1 cellular context compared by ENCODE assay signal in the genomic region with DNA sequence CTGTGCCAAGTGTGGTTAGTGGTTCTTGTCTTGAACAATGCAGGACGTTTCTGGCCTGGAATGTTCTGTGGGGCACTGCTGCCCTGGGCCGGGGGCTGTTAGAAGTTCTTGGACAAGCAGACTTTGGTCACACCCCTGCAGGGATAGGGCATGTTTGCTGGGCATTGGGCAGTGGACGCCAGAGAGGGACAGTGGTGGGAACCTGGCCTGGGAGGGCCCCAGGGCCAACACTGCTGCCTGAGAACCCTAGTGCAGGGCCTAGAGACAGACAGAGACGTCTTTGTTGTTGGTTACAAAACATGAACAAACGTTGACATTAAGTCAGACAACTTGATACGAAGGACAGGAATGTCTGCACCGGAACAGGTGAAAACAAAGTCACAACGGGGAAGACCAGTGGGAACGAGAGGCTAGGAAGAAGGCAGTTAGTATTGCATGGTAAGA.
TF ChIP-seq lines count a peak whose summit lies in the region.

No MANE protein-coding gene starts in this region.

TF ChIP-seq in HepG2, 621 proteins besides CTCF, POLR2A, EP300 and RAD21 (continued from another document and continues in another):
- TF ChIP-seq ZNF644 (CRISPR knock-in tag; IDR thresholded peaks at IDR 0.05; ENCODE audit: low read depth) (peak; percentile 70; the same call in 1 of the 2 replicates), NFIC (IDR thresholded peaks at IDR 0.05; ENCODE audit: low read length) (0 out of 2 replicates have a peak, but pooled peaks have one; percentile 28), MED1 (CRISPR knock-in tag; IDR thresholded peaks at IDR 0.05) (peak; percentile 78), JARID2 (CRISPR knock-in tag; IDR thresholded peaks at IDR 0.05; ENCODE audit: insufficient replicate concordance) (no peak), KLF16 (CRISPR knock-in tag; IDR thresholded peaks at IDR 0.05) (0 out of 4 replicates have a peak, but pooled peaks of 1 of the 2 experiments have one; percentile 35), IKZF4 (CRISPR knock-in tag; IDR thresholded peaks at IDR 0.05; ENCODE audit: borderline replicate concordance, low read depth, not compliant biosample characterization) (no peak), HDAC2 (CRISPR knock-in tag; IDR thresholded peaks at IDR 0.05) (peak; percentile 69), ISL2 (CRISPR knock-in tag; IDR thresholded peaks at IDR 0.05) (peak; percentile 65), MYC (CRISPR knock-in tag; IDR thresholded peaks at IDR 0.05; ENCODE audit: borderline replicate concordance) (peak; percentile 11; the same call in 1 of the 2 replicates), ZFX (CRISPR knock-in tag; IDR thresholded peaks at IDR 0.05; ENCODE audit: low read depth) (peak; percentile 73), MIER2 (CRISPR knock-in tag; IDR thresholded peaks at IDR 0.05) (no peak), MTA1 (CRISPR knock-in tag; IDR thresholded peaks at IDR 0.05; ENCODE audit: borderline replicate concordance) (0 out of 2 replicates have a peak, but pooled peaks have one; percentile 52), NR2F2 (IDR thresholded peaks at IDR 0.05; ENCODE audit: borderline replicate concordance, low read depth) (peak; percentile 56; the same call in 1 of the 2 replicates), CBFB (CRISPR knock-in tag; IDR thresholded peaks at IDR 0.05) (no peak), ZNF878 (CRISPR knock-in tag; IDR thresholded peaks at IDR 0.05) (0 out of 2 replicates have a peak, but pooled peaks have one; percentile 57), ZNF703 (CRISPR knock-in tag; IDR thresholded peaks at IDR 0.05; ENCODE audit: borderline replicate concordance) (no peak), YY1 (IDR thresholded peaks at IDR 0.05; ENCODE audit: insufficient read depth, insufficient replicate concordance, low read depth, low read length) (no peak), ZNF121 (CRISPR knock-in tag; IDR thresholded peaks at IDR 0.05) (no peak), AKAP8 (CRISPR knock-in tag; IDR thresholded peaks at IDR 0.05) (no peak), SYNCRIP (IDR thresholded peaks at IDR 0.05; ENCODE audit: insufficient read depth, low read depth, low read length) (no peak), THAP11 (CRISPR knock-in tag; IDR thresholded peaks at IDR 0.05) (0 out of 2 replicates have a peak, but pooled peaks have one; percentile 30), ZSCAN21 (CRISPR knock-in tag; IDR thresholded peaks at IDR 0.05; ENCODE audit: borderline replicate concordance) (no peak), CREM (IDR thresholded peaks at IDR 0.05) (peak; percentile 53; the same call in 1 of the 2 replicates), CREM (CRISPR knock-in tag; IDR thresholded peaks at IDR 0.05) (no peak), KAT7 (CRISPR knock-in tag; IDR thresholded peaks at IDR 0.05; ENCODE audit: borderline replicate concordance) (no peak), ZNF496 (CRISPR knock-in tag; IDR thresholded peaks at IDR 0.05; ENCODE audit: insufficient replicate concordance) (no peak), SIN3B (IDR thresholded peaks at IDR 0.05; ENCODE audit: low read length) (no peak), ZNF790 (CRISPR knock-in tag; IDR thresholded peaks at IDR 0.05; ENCODE audit: borderline replicate concordance) (no peak), KLF12 (CRISPR knock-in tag; IDR thresholded peaks at IDR 0.05; ENCODE audit: borderline replicate concordance) (no peak), KDM5B (CRISPR knock-in tag; IDR thresholded peaks at IDR 0.05; ENCODE audit: borderline replicate concordance) (no peak), SOX6 (IDR thresholded peaks at IDR 0.05) (no peak), SOX6 (CRISPR knock-in tag; IDR thresholded peaks at IDR 0.05) (peak; percentile 75; the same call in 1 of the 2 replicates), HOXA3 (CRISPR knock-in tag; IDR thresholded peaks at IDR 0.05) (peak; percentile 45; the same call in 1 of the 2 replicates), ZNF616 (CRISPR knock-in tag; IDR thresholded peaks at IDR 0.05; ENCODE audit: low read depth) (no peak)
- TF ChIP-seq, protein P1, sequence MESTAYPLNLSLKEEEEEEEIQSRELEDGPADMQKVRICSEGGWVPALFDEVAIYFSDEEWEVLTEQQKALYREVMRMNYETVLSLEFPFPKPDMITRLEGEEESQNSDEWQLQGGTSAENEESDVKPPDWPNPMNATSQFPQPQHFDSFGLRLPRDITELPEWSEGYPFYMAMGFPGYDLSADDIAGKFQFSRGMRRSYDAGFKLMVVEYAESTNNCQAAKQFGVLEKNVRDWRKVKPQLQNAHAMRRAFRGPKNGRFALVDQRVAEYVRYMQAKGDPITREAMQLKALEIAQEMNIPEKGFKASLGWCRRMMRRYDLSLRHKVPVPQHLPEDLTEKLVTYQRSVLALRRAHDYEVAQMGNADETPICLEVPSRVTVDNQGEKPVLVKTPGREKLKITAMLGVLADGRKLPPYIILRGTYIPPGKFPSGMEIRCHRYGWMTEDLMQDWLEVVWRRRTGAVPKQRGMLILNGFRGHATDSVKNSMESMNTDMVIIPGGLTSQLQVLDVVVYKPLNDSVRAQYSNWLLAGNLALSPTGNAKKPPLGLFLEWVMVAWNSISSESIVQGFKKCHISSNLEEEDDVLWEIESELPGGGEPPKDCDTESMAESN (CRISPR knock-in tag; conservative IDR thresholded peaks at IDR 0.05), result 0 out of 2 replicates have a peak, but pooled peaks have one; percentile 15
- TF ChIP-seq, protein P2, sequence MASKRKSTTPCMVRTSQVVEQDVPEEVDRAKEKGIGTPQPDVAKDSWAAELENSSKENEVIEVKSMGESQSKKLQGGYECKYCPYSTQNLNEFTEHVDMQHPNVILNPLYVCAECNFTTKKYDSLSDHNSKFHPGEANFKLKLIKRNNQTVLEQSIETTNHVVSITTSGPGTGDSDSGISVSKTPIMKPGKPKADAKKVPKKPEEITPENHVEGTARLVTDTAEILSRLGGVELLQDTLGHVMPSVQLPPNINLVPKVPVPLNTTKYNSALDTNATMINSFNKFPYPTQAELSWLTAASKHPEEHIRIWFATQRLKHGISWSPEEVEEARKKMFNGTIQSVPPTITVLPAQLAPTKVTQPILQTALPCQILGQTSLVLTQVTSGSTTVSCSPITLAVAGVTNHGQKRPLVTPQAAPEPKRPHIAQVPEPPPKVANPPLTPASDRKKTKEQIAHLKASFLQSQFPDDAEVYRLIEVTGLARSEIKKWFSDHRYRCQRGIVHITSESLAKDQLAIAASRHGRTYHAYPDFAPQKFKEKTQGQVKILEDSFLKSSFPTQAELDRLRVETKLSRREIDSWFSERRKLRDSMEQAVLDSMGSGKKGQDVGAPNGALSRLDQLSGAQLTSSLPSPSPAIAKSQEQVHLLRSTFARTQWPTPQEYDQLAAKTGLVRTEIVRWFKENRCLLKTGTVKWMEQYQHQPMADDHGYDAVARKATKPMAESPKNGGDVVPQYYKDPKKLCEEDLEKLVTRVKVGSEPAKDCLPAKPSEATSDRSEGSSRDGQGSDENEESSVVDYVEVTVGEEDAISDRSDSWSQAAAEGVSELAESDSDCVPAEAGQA (IDR thresholded peaks at IDR 0.05; ENCODE audit: low read depth), result no peak
- TF ChIP-seq, protein P2 (CRISPR knock-in tag; IDR thresholded peaks at IDR 0.05; ENCODE audit: borderline replicate concordance), result no peak
- TF ChIP-seq, protein P3, sequence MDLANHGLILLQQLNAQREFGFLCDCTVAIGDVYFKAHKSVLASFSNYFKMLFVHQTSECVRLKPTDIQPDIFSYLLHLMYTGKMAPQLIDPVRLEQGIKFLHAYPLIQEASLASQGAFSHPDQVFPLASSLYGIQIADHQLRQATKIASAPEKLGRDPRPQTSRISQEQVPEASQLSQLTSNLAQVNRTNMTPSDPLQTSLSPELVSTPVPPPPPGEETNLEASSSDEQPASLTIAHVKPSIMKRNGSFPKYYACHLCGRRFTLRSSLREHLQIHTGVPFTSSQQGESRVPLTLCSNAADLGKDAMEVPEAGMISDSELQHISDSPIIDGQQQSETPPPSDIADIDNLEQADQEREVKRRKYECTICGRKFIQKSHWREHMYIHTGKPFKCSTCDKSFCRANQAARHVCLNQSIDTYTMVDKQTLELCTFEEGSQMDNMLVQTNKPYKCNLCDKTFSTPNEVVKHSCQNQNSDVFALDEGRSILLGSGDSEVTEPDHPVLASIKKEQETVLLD (CRISPR knock-in tag; IDR thresholded peaks at IDR 0.05; ENCODE audit: low read depth), result no peak
- TF ChIP-seq, protein P4, sequence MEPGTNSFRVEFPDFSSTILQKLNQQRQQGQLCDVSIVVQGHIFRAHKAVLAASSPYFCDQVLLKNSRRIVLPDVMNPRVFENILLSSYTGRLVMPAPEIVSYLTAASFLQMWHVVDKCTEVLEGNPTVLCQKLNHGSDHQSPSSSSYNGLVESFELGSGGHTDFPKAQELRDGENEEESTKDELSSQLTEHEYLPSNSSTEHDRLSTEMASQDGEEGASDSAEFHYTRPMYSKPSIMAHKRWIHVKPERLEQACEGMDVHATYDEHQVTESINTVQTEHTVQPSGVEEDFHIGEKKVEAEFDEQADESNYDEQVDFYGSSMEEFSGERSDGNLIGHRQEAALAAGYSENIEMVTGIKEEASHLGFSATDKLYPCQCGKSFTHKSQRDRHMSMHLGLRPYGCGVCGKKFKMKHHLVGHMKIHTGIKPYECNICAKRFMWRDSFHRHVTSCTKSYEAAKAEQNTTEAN (CRISPR knock-in tag; conservative IDR thresholded peaks at IDR 0.05), result 0 out of 2 replicates have a peak, but pooled peaks have one; percentile 35
- TF ChIP-seq, protein P5, sequence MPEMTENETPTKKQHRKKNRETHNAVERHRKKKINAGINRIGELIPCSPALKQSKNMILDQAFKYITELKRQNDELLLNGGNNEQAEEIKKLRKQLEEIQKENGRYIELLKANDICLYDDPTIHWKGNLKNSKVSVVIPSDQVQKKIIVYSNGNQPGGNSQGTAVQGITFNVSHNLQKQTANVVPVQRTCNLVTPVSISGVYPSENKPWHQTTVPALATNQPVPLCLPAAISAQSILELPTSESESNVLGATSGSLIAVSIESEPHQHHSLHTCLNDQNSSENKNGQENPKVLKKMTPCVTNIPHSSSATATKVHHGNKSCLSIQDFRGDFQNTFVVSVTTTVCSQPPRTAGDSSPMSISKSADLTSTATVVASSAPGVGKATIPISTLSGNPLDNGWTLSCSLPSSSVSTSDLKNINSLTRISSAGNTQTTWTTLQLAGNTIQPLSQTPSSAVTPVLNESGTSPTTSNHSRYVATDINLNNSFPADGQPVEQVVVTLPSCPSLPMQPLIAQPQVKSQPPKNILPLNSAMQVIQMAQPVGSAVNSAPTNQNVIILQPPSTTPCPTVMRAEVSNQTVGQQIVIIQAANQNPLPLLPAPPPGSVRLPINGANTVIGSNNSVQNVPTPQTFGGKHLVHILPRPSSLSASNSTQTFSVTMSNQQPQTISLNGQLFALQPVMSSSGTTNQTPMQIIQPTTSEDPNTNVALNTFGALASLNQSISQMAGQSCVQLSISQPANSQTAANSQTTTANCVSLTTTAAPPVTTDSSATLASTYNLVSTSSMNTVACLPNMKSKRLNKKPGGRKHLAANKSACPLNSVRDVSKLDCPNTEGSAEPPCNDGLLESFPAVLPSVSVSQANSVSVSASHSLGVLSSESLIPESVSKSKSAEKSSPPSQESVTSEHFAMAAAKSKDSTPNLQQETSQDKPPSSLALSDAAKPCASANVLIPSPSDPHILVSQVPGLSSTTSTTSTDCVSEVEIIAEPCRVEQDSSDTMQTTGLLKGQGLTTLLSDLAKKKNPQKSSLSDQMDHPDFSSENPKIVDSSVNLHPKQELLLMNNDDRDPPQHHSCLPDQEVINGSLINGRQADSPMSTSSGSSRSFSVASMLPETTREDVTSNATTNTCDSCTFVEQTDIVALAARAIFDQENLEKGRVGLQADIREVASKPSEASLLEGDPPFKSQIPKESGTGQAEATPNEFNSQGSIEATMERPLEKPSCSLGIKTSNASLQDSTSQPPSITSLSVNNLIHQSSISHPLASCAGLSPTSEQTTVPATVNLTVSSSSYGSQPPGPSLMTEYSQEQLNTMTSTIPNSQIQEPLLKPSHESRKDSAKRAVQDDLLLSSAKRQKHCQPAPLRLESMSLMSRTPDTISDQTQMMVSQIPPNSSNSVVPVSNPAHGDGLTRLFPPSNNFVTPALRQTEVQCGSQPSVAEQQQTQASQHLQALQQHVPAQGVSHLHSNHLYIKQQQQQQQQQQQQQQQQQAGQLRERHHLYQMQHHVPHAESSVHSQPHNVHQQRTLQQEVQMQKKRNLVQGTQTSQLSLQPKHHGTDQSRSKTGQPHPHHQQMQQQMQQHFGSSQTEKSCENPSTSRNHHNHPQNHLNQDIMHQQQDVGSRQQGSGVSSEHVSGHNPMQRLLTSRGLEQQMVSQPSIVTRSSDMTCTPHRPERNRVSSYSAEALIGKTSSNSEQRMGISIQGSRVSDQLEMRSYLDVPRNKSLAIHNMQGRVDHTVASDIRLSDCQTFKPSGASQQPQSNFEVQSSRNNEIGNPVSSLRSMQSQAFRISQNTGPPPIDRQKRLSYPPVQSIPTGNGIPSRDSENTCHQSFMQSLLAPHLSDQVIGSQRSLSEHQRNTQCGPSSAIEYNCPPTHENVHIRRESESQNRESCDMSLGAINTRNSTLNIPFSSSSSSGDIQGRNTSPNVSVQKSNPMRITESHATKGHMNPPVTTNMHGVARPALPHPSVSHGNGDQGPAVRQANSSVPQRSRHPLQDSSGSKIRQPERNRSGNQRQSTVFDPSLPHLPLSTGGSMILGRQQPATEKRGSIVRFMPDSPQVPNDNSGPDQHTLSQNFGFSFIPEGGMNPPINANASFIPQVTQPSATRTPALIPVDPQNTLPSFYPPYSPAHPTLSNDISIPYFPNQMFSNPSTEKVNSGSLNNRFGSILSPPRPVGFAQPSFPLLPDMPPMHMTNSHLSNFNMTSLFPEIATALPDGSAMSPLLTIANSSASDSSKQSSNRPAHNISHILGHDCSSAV (CRISPR knock-in tag; IDR thresholded peaks at IDR 0.05; ENCODE audit: borderline replicate concordance), result no peak
- TF ChIP-seq, protein P6, sequence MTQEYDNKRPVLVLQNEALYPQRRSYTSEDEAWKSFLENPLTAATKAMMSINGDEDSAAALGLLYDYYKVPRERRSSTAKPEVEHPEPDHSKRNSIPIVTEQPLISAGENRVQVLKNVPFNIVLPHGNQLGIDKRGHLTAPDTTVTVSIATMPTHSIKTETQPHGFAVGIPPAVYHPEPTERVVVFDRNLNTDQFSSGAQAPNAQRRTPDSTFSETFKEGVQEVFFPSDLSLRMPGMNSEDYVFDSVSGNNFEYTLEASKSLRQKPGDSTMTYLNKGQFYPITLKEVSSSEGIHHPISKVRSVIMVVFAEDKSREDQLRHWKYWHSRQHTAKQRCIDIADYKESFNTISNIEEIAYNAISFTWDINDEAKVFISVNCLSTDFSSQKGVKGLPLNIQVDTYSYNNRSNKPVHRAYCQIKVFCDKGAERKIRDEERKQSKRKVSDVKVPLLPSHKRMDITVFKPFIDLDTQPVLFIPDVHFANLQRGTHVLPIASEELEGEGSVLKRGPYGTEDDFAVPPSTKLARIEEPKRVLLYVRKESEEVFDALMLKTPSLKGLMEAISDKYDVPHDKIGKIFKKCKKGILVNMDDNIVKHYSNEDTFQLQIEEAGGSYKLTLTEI (CRISPR knock-in tag; conservative IDR thresholded peaks at IDR 0.05), result no peak
